In genomic region chr10:52999258-52999657, GRCh38 we compare ENCODE assay signal across 22 cellular contexts.
"Had no signal": no experiment of that assay in that cellular context is flagged by ENCODE, and none has a peak within 500 bp of the region (broad histone marks: within the 10 kb centered on the region; RNA-seq: fewer than 3 reads in every experiment).

No MANE protein-coding gene starts in this region.

- H3K27me3 ChIP-seq: gastroesophageal sphincter, spleen, testis, vagina had no signal

- H3K27ac Mint-ChIP-seq: activated naive CD8-positive, alpha-beta T cell treated with anti-CD3 and anti-CD28 coated beads for 36 hours; activated T-cell treated with anti-CD3 and anti-CD28 coated beads, Interleukin-2, amount 50 U/mL, for 24 hours; activated T-helper 17 cell treated with anti-CD3 and anti-CD28 coated beads, Interleukin-2, amount 50 U/mL, for 72 hours; memory B cell; naive B cell; T-helper 2 cell treated with Interferon-gamma antibody and Interleukin-4, amounts not matched to agents 5 μg/mL and 100 μg/mL, for 36 hours had no signal

- H3K4me1 ChIP-seq: gastroesophageal sphincter, spleen, testis, vagina had no signal

- DNase-seq: activated CD8-positive, alpha-beta memory T cell treated with anti-CD3 and anti-CD28 coated beads for 24 hours; activated CD8-positive, alpha-beta memory T cell treated with anti-CD3 and anti-CD28 coated beads, Interleukin-2, amount 50 U/mL, for 4 hours; activated naive CD8-positive, alpha-beta T cell treated with anti-CD3 and anti-CD28 coated beads for 36 hours; activated T-cell treated with anti-CD3 and anti-CD28 coated beads, Interleukin-2, amount 50 U/mL, for 24 hours; head of caudate nucleus; islet precursor cell; left cardiac atrium; naive B cell; retina; spleen; stimulated activated CD4-positive, alpha-beta T cell treated with anti-CD3 and anti-CD28 coated beads, Interleukin-4, amount 100 ng/mL, for 1 hour; stimulated activated naive CD4-positive, alpha-beta T cell; testis; trophoblast cell had no signal

- H3K4me3 Mint-ChIP-seq: activated naive CD8-positive, alpha-beta T cell treated with anti-CD3 and anti-CD28 coated beads for 36 hours; activated T-cell treated with anti-CD3 and anti-CD28 coated beads, Interleukin-2, amount 50 U/mL, for 24 hours; activated T-helper 17 cell treated with anti-CD3 and anti-CD28 coated beads, Interleukin-2, amount 50 U/mL, for 72 hours; central memory CD8-positive, alpha-beta T cell; memory B cell; naive B cell; neural crest cell; T-helper 2 cell treated with Interferon-gamma antibody and Interleukin-4, amounts not matched to agents 5 μg/mL and 100 μg/mL, for 36 hours had no signal

- H3K27ac ChIP-seq: epithelial cell of prostate, gastroesophageal sphincter, spleen, testis, vagina had no signal

- H3K36me3 Mint-ChIP-seq: activated naive CD8-positive, alpha-beta T cell treated with anti-CD3 and anti-CD28 coated beads for 36 hours; memory B cell; naive B cell had no signal

- H3K9me3 ChIP-seq: gastroesophageal sphincter, testis, vagina had no signal

- H3K4me1 Mint-ChIP-seq: activated naive CD8-positive, alpha-beta T cell treated with anti-CD3 and anti-CD28 coated beads for 36 hours; activated T-helper 17 cell treated with anti-CD3 and anti-CD28 coated beads, Interleukin-2, amount 50 U/mL, for 72 hours; central memory CD8-positive, alpha-beta T cell; memory B cell; naive B cell; neural crest cell had no signal

- H3K27me3 Mint-ChIP-seq: activated naive CD8-positive, alpha-beta T cell treated with anti-CD3 and anti-CD28 coated beads for 36 hours; activated T-cell treated with anti-CD3 and anti-CD28 coated beads, Interleukin-2, amount 50 U/mL, for 24 hours; activated T-helper 17 cell treated with anti-CD3 and anti-CD28 coated beads, Interleukin-2, amount 50 U/mL, for 72 hours; central memory CD8-positive, alpha-beta T cell; memory B cell; naive B cell had no signal

- H3K4me3 ChIP-seq: gastroesophageal sphincter, spleen, testis, vagina had no signal

- H3K36me3 ChIP-seq: gastroesophageal sphincter, spleen, vagina had no signal
